13 cellular contexts compared by ENCODE assay signal in genomic region chr10:22552888-22553378, GRCh38.
A peak's percentile ranks its signal among the peaks of the same experiment; 100 is the strongest.
DNase-seq lines count a peak whose midpoint lies in the region; ATAC-seq, FAIRE-seq and TF ChIP-seq lines count a peak whose summit lies in the region.
"Had no signal": no experiment of that assay in that cellular context is flagged by ENCODE, and none has a peak within 500 bp of the region (broad histone marks: within the 10 kb centered on the region; RNA-seq: fewer than 3 reads in every experiment).

No MANE protein-coding gene starts in this region.

- peak; percentile 70 for FAIRE-seq in H54 (lab: Jason Lieb, UNC)
- FAIRE-seq: endometrium, H1 had no signal

- H3K27me3 ChIP-seq in ACC112 (ENCODE audit: insufficient read depth, low read length) (no peaks in the 10 kb centered on the region), WERI-Rb-1 (ENCODE audit: insufficient read depth, low read depth, severe bottlenecking) (no peaks in the 10 kb centered on the region)
- H3K27me3 ChIP-seq: BE2C had no signal

- no peak overlapping the region for H2AFZ ChIP-seq in ACC112 (ENCODE audit: low read length, unreplicated experiment)

- no peaks in the 10 kb centered on the region for H3K9me3 ChIP-seq in WERI-Rb-1 (ENCODE audit: severe bottlenecking)
- H3K9me3 ChIP-seq: BE2C had no signal

- H3K4me3 ChIP-seq in ACC112 (ENCODE audit: low read depth, low read length) = no peak overlapping the region
- no peak overlapping the region for H3K4me3 ChIP-seq in WERI-Rb-1 (ENCODE audit: low read depth, low read length)

- no peak for TF ChIP-seq CTCF in WERI-Rb-1 (IDR thresholded peaks at IDR 0.05; ENCODE audit: low read depth, low read length)

- no peak for ATAC-seq in stimulated activated naive CD8-positive, alpha-beta T cell treated with anti-CD3 and anti-CD28 coated beads, Interleukin-15, Interleukin-2, amounts not matched to agents 100 U/mL and 50 U/mL, for 24 hours
- ATAC-seq in GM21423 (IDR thresholded peaks at IDR 0.05; ENCODE audit: unreplicated experiment) = no peak
- ATAC-seq: Panc1 had no signal

- H3K4me1 ChIP-seq in ACC112 (ENCODE audit: control insufficient read depth, insufficient read depth, low read length, unreplicated experiment) = peaks cover 12% of the 10 kb centered on the region

- H3K79me2 ChIP-seq in ACC112 (ENCODE audit: control insufficient read depth, insufficient read depth, low read length, unreplicated experiment) = no peaks in the 10 kb centered on the region

- H3K27ac ChIP-seq in ACC112 (ENCODE audit: low read depth, low read length) (peak overlapping the region; percentile 22; the same call in 1 of the 2 replicates), WERI-Rb-1 (no peak overlapping the region)

- DNase-seq in H54 (ENCODE audit: insufficient read length, low spot score) = peak; percentile 11
- DNase-seq in WERI-Rb-1 = peak; percentile 53
- DNase-seq in left kidney (ENCODE audit: low read depth, low spot score) = peak; percentile 60
- no peak for DNase-seq in stimulated activated naive CD8-positive, alpha-beta T cell treated with anti-CD3 and anti-CD28 coated beads, Interleukin-15, Interleukin-2, amounts not matched to agents 100 U/mL and 50 U/mL, for 24 hours
- DNase-seq in AG20443 (ENCODE audit: low spot score) = no peak
- no peak for DNase-seq in GM03348 (ENCODE audit: low spot score)
- DNase-seq: BE2C, NCI-H187 treated with DMSO at 0.1 percent for 48 hours had no signal

- TF ChIP-seq POLR2A in H54 (IDR thresholded peaks at IDR 0.05; ENCODE audit: low read depth, low read length) = no peak

- peaks cover 3% of the 10 kb centered on the region; the same call in 1 of the 2 replicates for H3K36me3 ChIP-seq in ACC112 (ENCODE audit: insufficient read depth, low read length)
- H3K36me3 ChIP-seq in WERI-Rb-1 = no peaks in the 10 kb centered on the region
- H3K36me3 ChIP-seq: BE2C had no signal

Comparison
In these comparisons a context has a peak if more than half of its experiments do, and no peak if none do; other contexts are left out.
1. DNase-seq: peak in H54 (single experiment), WERI-Rb-1 (single experiment) and left kidney (single experiment); none in stimulated activated naive CD8-positive, alpha-beta T cell treated with anti-CD3 and anti-CD28 coated beads, Interleukin-15, Interleukin-2, amounts not matched to agents 100 U/mL and 50 U/mL, for 24 hours (single experiment), AG20443 (single experiment) and GM03348 (single experiment).